16 cellular contexts compared by ENCODE assay signal in genomic region chr5:123483446-123484077, GRCh38. TPM values are rescaled to one million over a fixed set of nuclear protein-coding genes. Genes with fewer than 3 reads are reported as not detected.
DNase-seq lines count a peak whose midpoint lies in the region; ATAC-seq and TF ChIP-seq lines count a peak whose summit lies in the region.
"Had no signal": no experiment of that assay in that cellular context is flagged by ENCODE, and none has a peak within 500 bp of the region (broad histone marks: within the 10 kb centered on the region; RNA-seq: fewer than 3 reads in every experiment).

No MANE protein-coding gene starts in this region.

- no peaks in the 10 kb centered on the region for H3K36me3 ChIP-seq in brain microvascular endothelial cell (replicated peaks)
- no peaks in the 10 kb centered on the region for H3K36me3 ChIP-seq in mesendoderm (ENCODE audit: control insufficient read depth, insufficient read depth, low read length)
- H3K36me3 ChIP-seq in BE2C: no peaks in the 10 kb centered on the region
- H3K36me3 ChIP-seq in lower lobe of right lung: no peaks in the 10 kb centered on the region
- H3K36me3 ChIP-seq: BLaER1 had no signal

- no peaks in the 10 kb centered on the region for H3K4me1 ChIP-seq in mesendoderm (ENCODE audit: control insufficient read depth, low read depth, low read length)
- no peaks in the 10 kb centered on the region for H3K4me1 ChIP-seq in BE2C
- no peaks in the 10 kb centered on the region for H3K4me1 ChIP-seq in lower lobe of right lung
- H3K4me1 ChIP-seq: BLaER1 had no signal

- no peak overlapping the region for H2BK5ac ChIP-seq in mesendoderm (ENCODE audit: low read length)

- in situ Hi-C loops in brain microvascular endothelial cell (cut with HindIII; ENCODE audit: low pct_ligation_motif_present, low sequenced_read_pairs): no loop called here
- in situ Hi-C loops in ACHN (cut with HindIII; ENCODE audit: low pct_ligation_motif_present, low pct_unique_long_range_greater_than_20kb, low sequenced_read_pairs): no loop called here

- H3K27me3 ChIP-seq in brain microvascular endothelial cell (replicated peaks): no peaks in the 10 kb centered on the region
- H3K27me3 ChIP-seq in mesendoderm (ENCODE audit: insufficient read depth, low read length, poor library complexity): no peaks in the 10 kb centered on the region
- no peaks in the 10 kb centered on the region; the same call in 1 of the 2 replicates for H3K27me3 ChIP-seq in BE2C
- no peaks in the 10 kb centered on the region for H3K27me3 ChIP-seq in lower lobe of right lung (ENCODE audit: low read depth)
- H3K27me3 ChIP-seq: BLaER1 had no signal

- no peak overlapping the region for H2AK5ac ChIP-seq in mesendoderm (ENCODE audit: low read length)

- intact Hi-C loops in lower lobe of right lung (cut with DNase I): no loop called here

- no peak overlapping the region for H4K5ac ChIP-seq in mesendoderm (ENCODE audit: low read length)

- H3K79me2 ChIP-seq in mesendoderm (ENCODE audit: control insufficient read depth, insufficient read depth, low read length): no peaks in the 10 kb centered on the region

- H3K4me3 ChIP-seq in brain microvascular endothelial cell (ENCODE audit: low read depth, low read length): no peak overlapping the region
- H3K4me3 ChIP-seq in mesendoderm (ENCODE audit: low read length): no peak overlapping the region
- no peak overlapping the region for H3K4me3 ChIP-seq in BE2C (ENCODE audit: low read depth, low read length)
- H3K4me3 ChIP-seq in lower lobe of right lung: no peak overlapping the region
- H3K4me3 ChIP-seq: BLaER1, GM23338 had no signal

- H4K8ac ChIP-seq in mesendoderm (ENCODE audit: low read depth, low read length): no peak overlapping the region

- no peak overlapping the region for H3K9ac ChIP-seq in mesendoderm (ENCODE audit: low read length)
- H3K9ac ChIP-seq: BLaER1 had no signal

- no peak overlapping the region for H3K18ac ChIP-seq in mesendoderm (ENCODE audit: low read length)

- no peak overlapping the region for H2BK15ac ChIP-seq in mesendoderm (replicated peaks; ENCODE audit: low read depth)

- H3K9me3 ChIP-seq in BE2C: no peaks in the 10 kb centered on the region
- no peaks in the 10 kb centered on the region for H3K9me3 ChIP-seq in lower lobe of right lung
- H3K9me3 ChIP-seq: BLaER1 had no signal

- H3K56ac ChIP-seq in mesendoderm (ENCODE audit: low read length): no peak overlapping the region

- no peak overlapping the region for H3K27ac ChIP-seq in brain microvascular endothelial cell
- H3K27ac ChIP-seq in mesendoderm (ENCODE audit: low read depth, low read length): no peak overlapping the region
- H3K27ac ChIP-seq in lower lobe of right lung: no peak overlapping the region
- H3K27ac ChIP-seq: BLaER1, HL-60 had no signal

- no peak overlapping the region for H3K23ac ChIP-seq in mesendoderm (ENCODE audit: low read length)

- no peak overlapping the region for H2BK120ac ChIP-seq in mesendoderm (ENCODE audit: low read depth, low read length)

- no peak for TF ChIP-seq CTCF in brain microvascular endothelial cell (IDR thresholded peaks at IDR 0.05; ENCODE audit: low read depth, low read length, missing control alignments)
- TF ChIP-seq CTCF in BE2C (IDR thresholded peaks at IDR 0.05; ENCODE audit: low read depth, low read length): no peak
- no peak for TF ChIP-seq CTCF in lower lobe of right lung (IDR thresholded peaks at IDR 0.05)

- no peak overlapping the region for H3K4me2 ChIP-seq in mesendoderm (ENCODE audit: low read length)
- H3K4me2 ChIP-seq: BLaER1, GM23338 had no signal

- H3K4ac ChIP-seq in mesendoderm (ENCODE audit: low read depth, low read length): no peak overlapping the region

- DNase-seq in brain microvascular endothelial cell (peak; percentile 55), left lobe of liver (ENCODE audit: low spot score) (no peak), mesendoderm (peak; percentile 68), BE2C (no peak), pons (ENCODE audit: low spot score) (no peak), lower lobe of right lung (no peak), ACHN (no peak)
- DNase-seq: AML-193; CD4-positive, alpha-beta memory T cell; DMS153; DMS79; GDM1; HCEC 1CT had no signal

- H3K79me1 ChIP-seq in mesendoderm (ENCODE audit: low read length): no peaks in the 10 kb centered on the region

- peak; percentile 48 for ATAC-seq in left lobe of liver
- ATAC-seq in lower lobe of right lung: no peak
- ATAC-seq: GM23338 had no signal

RNA-seq across cellular contexts. Expression of gene CSNK1G3, which starts 28.4 kb away (rescaled TPM):
- total RNA-seq in left lobe of liver (17.2 TPM), lower lobe of right lung (35.2 TPM)
- polyA plus RNA-seq in mesendoderm (2013, experiment 1 of 2): 36.1 TPM
- polyA plus RNA-seq in mesendoderm (2013, experiment 2 of 2): 35.5 TPM
- 19.1 TPM for polyA plus RNA-seq in BE2C (2012; ENCODE audit: insufficient read depth, insufficient read length, low read depth)

Comparison
In these comparisons a context has a peak if more than half of its experiments do, and no peak if none do; other contexts are left out.
1. DNase-seq: peak in brain microvascular endothelial cell (single experiment) and mesendoderm (single experiment); none in left lobe of liver (single experiment), BE2C (single experiment), pons (single experiment), lower lobe of right lung (single experiment) and ACHN (single experiment).